In genomic region chr2:36951574-36951973, GRCh38 we compare ENCODE assay signal across 12 cellular contexts. TPM values are rescaled to one million over a fixed set of nuclear protein-coding genes. Genes with fewer than 3 reads are reported as not detected.
A peak's percentile ranks its signal among the peaks of the same experiment; 100 is the strongest.
DNase-seq lines count a peak whose midpoint lies in the region; FAIRE-seq and TF ChIP-seq lines count a peak whose summit lies in the region.
"Had no signal": no experiment of that assay in that cellular context is flagged by ENCODE, and none has a peak within 500 bp of the region (broad histone marks: within the 10 kb centered on the region; RNA-seq: fewer than 3 reads in every experiment).

No MANE protein-coding gene starts in this region.

- H3K27ac ChIP-seq in MM.1S (ENCODE audit: low read length) (no peak overlapping the region), Karpas-422 (ENCODE audit: low read length) (no peak overlapping the region)
- H3K27ac ChIP-seq: Peyer's patch had no signal

- peaks cover 22% of the 10 kb centered on the region for H3K4me1 Mint-ChIP-seq in nephron

- H3K27me3 Mint-ChIP-seq in nephron (ENCODE audit: low read depth), result no peaks in the 10 kb centered on the region

- FAIRE-seq in H54 (lab: Jason Lieb, UNC) (peak; percentile 69), RCC 7860 (lab: Jason Lieb, UNC) (peak; percentile 73)

- H3K9me2 ChIP-seq in MM.1S (replicated peaks; ENCODE audit: insufficient read depth, low read length), result no peaks in the 10 kb centered on the region
- no peaks in the 10 kb centered on the region for H3K9me2 ChIP-seq in Karpas-422 (replicated peaks; ENCODE audit: insufficient read depth, low read length)

- no peaks in the 10 kb centered on the region for H3K36me3 Mint-ChIP-seq in nephron (ENCODE audit: low read depth)

- H3K9ac ChIP-seq in MM.1S (ENCODE audit: low read length) (no peak overlapping the region), Karpas-422 (ENCODE audit: low read length) (no peak overlapping the region)

- H3K9me3 ChIP-seq in MM.1S (replicated peaks; ENCODE audit: insufficient read depth, low read length) (no peaks in the 10 kb centered on the region), Karpas-422 (ENCODE audit: low read length) (no peaks in the 10 kb centered on the region)
- H3K9me3 ChIP-seq: Peyer's patch had no signal

- no peak overlapping the region for H3K4me3 Mint-ChIP-seq in nephron

- no peaks in the 10 kb centered on the region for H3K36me3 ChIP-seq in MM.1S (replicated peaks; ENCODE audit: insufficient read depth, low read length)
- peaks cover 2% of the 10 kb centered on the region; the same call in 1 of the 2 replicates for H3K36me3 ChIP-seq in Karpas-422 (ENCODE audit: insufficient read depth, low read length)
- H3K36me3 ChIP-seq: adrenal gland, Peyer's patch had no signal

- H3K9me3 Mint-ChIP-seq in nephron, result no peaks in the 10 kb centered on the region

- no peak for TF ChIP-seq CTCF in epithelial cell of esophagus (IDR thresholded peaks at IDR 0.05; ENCODE audit: insufficient read depth, low read depth, low read length, missing control alignments)
- TF ChIP-seq CTCF in nephron (IDR thresholded peaks at IDR 0.05; ENCODE audit: unreplicated experiment in 3 of 3), result no peak
- TF ChIP-seq CTCF in MM.1S (IDR thresholded peaks at IDR 0.05; ENCODE audit: low read length), result no peak

- peaks cover 26% of the 10 kb centered on the region for H3K79me2 ChIP-seq in MM.1S (ENCODE audit: low read length)
- H3K79me2 ChIP-seq in Karpas-422 (ENCODE audit: low read length), result peaks cover 95% of the 10 kb centered on the region

- H3F3A ChIP-seq in MM.1S (ENCODE audit: insufficient read depth, low read length), result no peaks in the 10 kb centered on the region

- H3K27me3 ChIP-seq in MM.1S (replicated peaks; ENCODE audit: insufficient read depth, low read length), result no peaks in the 10 kb centered on the region
- H3K27me3 ChIP-seq in Karpas-422 (ENCODE audit: low read length), result no peaks in the 10 kb centered on the region
- H3K27me3 ChIP-seq: adrenal gland, Peyer's patch had no signal

- H3K4me3 ChIP-seq in epithelial cell of esophagus (ENCODE audit: low read length) (no peak overlapping the region), MM.1S (ENCODE audit: low read length) (no peak overlapping the region), Karpas-422 (ENCODE audit: low read length) (no peak overlapping the region)
- H3K4me3 ChIP-seq: adrenal gland, Peyer's patch had no signal

- H3K4me2 ChIP-seq in MM.1S (ENCODE audit: low read depth, low read length) (no peak overlapping the region), Karpas-422 (ENCODE audit: low read depth, low read length, poor library complexity, severe bottlenecking) (no peak overlapping the region)

- no peaks in the 10 kb centered on the region for H4K20me1 ChIP-seq in MM.1S (ENCODE audit: insufficient read depth, low read length)
- no peaks in the 10 kb centered on the region for H4K20me1 ChIP-seq in Karpas-422 (ENCODE audit: insufficient read depth, low read depth, low read length)

- H2AFZ ChIP-seq in MM.1S (ENCODE audit: low read length) (no peak overlapping the region), Karpas-422 (ENCODE audit: low read length) (no peak overlapping the region)

- peak overlapping the region; percentile 7 to 64 (median 31) for H3K27ac Mint-ChIP-seq in nephron

- TF ChIP-seq POLR2A in H54 (IDR thresholded peaks at IDR 0.05; ENCODE audit: low read depth, low read length), result no peak

- no peaks in the 10 kb centered on the region for H3K4me1 ChIP-seq in MM.1S (ENCODE audit: low read length)
- peaks cover 17% of the 10 kb centered on the region for H3K4me1 ChIP-seq in Karpas-422 (ENCODE audit: low read length)
- H3K4me1 ChIP-seq: Peyer's patch had no signal

- peak; percentile 32 for DNase-seq in H54 (ENCODE audit: insufficient read length, low spot score)
- DNase-seq in RCC 7860 (ENCODE audit: low spot score), result peak; percentile 39
- peak; percentile 89 for DNase-seq in epithelial cell of esophagus (ENCODE audit: low read depth)
- DNase-seq in MM.1S, result no peak
- DNase-seq in OCI-M2 (lab: John Stamatoyannopoulos, UW; ENCODE audit: unreplicated experiment), result no peak
- no peak for DNase-seq in NCI-H146 (lab: John Stamatoyannopoulos, UW)
- DNase-seq in Karpas-422, result no peak
- DNase-seq: activated CD4-positive, alpha-beta T cell treated with anti-CD3 and anti-CD28 coated beads, Interleukin-2, amount 50 U/mL, for 48 hours; NCI-H1694; Peyer's patch had no signal

RNA-seq across cellular contexts. Expression of gene STRN, which starts 14.8 kb away (rescaled TPM):
- 18.3 and 34.1 TPM in 2 replicates for total RNA-seq in Karpas-422 (2014; rRNA removed; shearing (Covaris generic); ENCODE audit: low replicate concordance)

Comparison
In these comparisons a context has a peak if more than half of its experiments do, and no peak if none do; other contexts are left out.
1. DNase-seq: peak in H54 (single experiment), RCC 7860 (single experiment) and epithelial cell of esophagus (single experiment); none in MM.1S (single experiment), OCI-M2 (single experiment), NCI-H146 (single experiment) and Karpas-422 (single experiment).